Comparison of ENCODE assay signal across 23 cellular contexts in the genomic region with DNA sequence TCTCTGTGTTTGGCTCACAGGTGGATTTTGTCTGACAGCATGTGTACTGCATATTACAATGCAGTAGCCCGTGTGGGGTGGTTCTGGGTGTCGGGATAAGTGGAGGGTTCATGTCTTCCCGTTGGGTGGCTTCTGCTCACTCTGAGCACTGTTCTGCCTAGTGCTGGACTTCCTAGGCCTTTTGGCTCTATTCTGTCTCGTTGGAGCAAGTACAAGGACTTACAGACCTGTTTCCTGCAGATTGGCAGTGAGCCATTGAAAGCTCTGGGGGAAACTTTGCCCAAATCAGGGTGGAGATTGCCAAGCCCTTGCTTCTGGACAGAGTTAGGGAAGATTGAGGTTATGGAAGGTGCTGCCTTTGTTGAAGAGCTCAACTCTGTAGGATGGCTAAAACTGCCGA.
"Had no signal": no experiment of that assay in that cellular context is flagged by ENCODE, and none has a peak within 500 bp of the region (broad histone marks: within the 10 kb centered on the region; RNA-seq: fewer than 3 reads in every experiment).

No MANE protein-coding gene starts in this region.

- H3K27me3 Mint-ChIP-seq: naive B cell had no signal

- ATAC-seq: gastroesophageal sphincter; psoas muscle; stimulated activated effector memory CD8-positive, alpha-beta T cell treated with anti-CD3 and anti-CD28 coated beads, Interleukin-12 subunit alpha, Interleukin-12 subunit beta, amount 100 ng/mL, for 72 hours; stimulated activated naive CD8-positive, alpha-beta T cell treated with anti-CD3 and anti-CD28 coated beads, Interleukin-15, Interleukin-2, amounts not matched to agents 100 U/mL and 50 U/mL, for 24 hours had no signal

- H3K36me3 Mint-ChIP-seq: naive B cell; stimulated activated effector memory CD8-positive, alpha-beta T cell treated with anti-CD3 and anti-CD28 coated beads, Interleukin-12 subunit alpha, Interleukin-12 subunit beta, amount 100 ng/mL, for 72 hours had no signal

- H3K4me1 ChIP-seq: colonic mucosa, esophagus squamous epithelium, gastroesophageal sphincter, parathyroid adenoma, suprapubic skin, uterus had no signal

- H3K27ac Mint-ChIP-seq: naive B cell; nephron; stimulated activated effector memory CD8-positive, alpha-beta T cell treated with anti-CD3 and anti-CD28 coated beads, Interleukin-12 subunit alpha, Interleukin-12 subunit beta, amount 100 ng/mL, for 72 hours had no signal

- H3K4me3 ChIP-seq: colonic mucosa, esophagus squamous epithelium, gastroesophageal sphincter, hepatocyte, lung, psoas muscle, smooth muscle cell, suprapubic skin, thyroid gland, upper lobe of left lung, uterus had no signal

- H3K4me3 Mint-ChIP-seq: naive B cell; nephron; stimulated activated effector memory CD8-positive, alpha-beta T cell treated with anti-CD3 and anti-CD28 coated beads, Interleukin-12 subunit alpha, Interleukin-12 subunit beta, amount 100 ng/mL, for 72 hours had no signal

- H3K36me3 ChIP-seq: colonic mucosa, esophagus squamous epithelium, gastroesophageal sphincter, suprapubic skin, thyroid gland, upper lobe of left lung, uterus had no signal

- H3K9me3 Mint-ChIP-seq: naive B cell; nephron; stimulated activated effector memory CD8-positive, alpha-beta T cell treated with anti-CD3 and anti-CD28 coated beads, Interleukin-12 subunit alpha, Interleukin-12 subunit beta, amount 100 ng/mL, for 72 hours had no signal

- DNase-seq: colonic mucosa; dermis blood vessel endothelial cell; esophagus squamous epithelium; foreskin fibroblast; glutamatergic neuron; mesenchymal stem cell; naive B cell; psoas muscle; retina; stimulated activated CD4-positive, alpha-beta T cell treated with anti-CD3 and anti-CD28 coated beads, Interleukin-4, amount 100 ng/mL, for 1 hour; stimulated activated CD8-positive, alpha-beta memory T cell treated with anti-CD3 and anti-CD28 coated beads, Interleukin-4, amount 100 ng/mL, for 48 hours; stimulated activated naive CD8-positive, alpha-beta T cell treated with anti-CD3 and anti-CD28 coated beads, Interleukin-15, Interleukin-2, amounts not matched to agents 100 U/mL and 50 U/mL, for 24 hours; thyroid gland; upper lobe of left lung; uterus had no signal

- H3K27ac ChIP-seq: colonic mucosa, esophagus squamous epithelium, gastroesophageal sphincter, hepatocyte, parathyroid adenoma, psoas muscle, suprapubic skin, thyroid gland, upper lobe of left lung, uterus had no signal

- H3K27me3 ChIP-seq: colonic mucosa, esophagus squamous epithelium, gastroesophageal sphincter, hepatocyte, suprapubic skin, thyroid gland, upper lobe of left lung, uterus had no signal

- H3K4me1 Mint-ChIP-seq: naive B cell; stimulated activated effector memory CD8-positive, alpha-beta T cell treated with anti-CD3 and anti-CD28 coated beads, Interleukin-12 subunit alpha, Interleukin-12 subunit beta, amount 100 ng/mL, for 72 hours had no signal

- H3K9me3 ChIP-seq: colonic mucosa, esophagus squamous epithelium, gastroesophageal sphincter, psoas muscle, suprapubic skin, thyroid gland, upper lobe of left lung, uterus had no signal
